Comparison of ENCODE assay signal across 1 cellular context in the genomic region with DNA sequence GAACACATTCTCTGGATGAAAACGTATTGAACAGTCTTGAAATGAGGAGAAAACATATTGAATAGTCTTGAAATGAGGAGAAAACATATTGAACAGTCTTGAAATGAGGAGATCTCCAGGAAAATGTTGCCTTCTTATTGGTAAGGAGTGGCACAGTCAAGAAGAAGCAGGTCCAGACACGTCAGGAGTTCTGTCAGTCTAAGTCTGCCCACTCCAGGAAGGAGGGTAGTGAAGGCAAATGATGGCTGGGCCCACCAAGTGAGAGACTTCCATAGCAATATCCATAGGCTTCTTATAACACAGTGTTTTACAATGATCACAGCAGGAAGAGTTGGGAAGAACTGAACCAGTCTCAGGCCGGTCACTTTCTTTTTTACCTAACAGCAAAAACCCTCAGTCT.
TF ChIP-seq lines count a peak whose summit lies in the region.

No MANE protein-coding gene starts in this region.

TF ChIP-seq in GM23338, 12 proteins besides CTCF, POLR2A, EP300 and RAD21 (continued from another document):
- TF ChIP-seq NANOG (IDR thresholded peaks at IDR 0.05; ENCODE audit: borderline replicate concordance) = no peak
